In the genomic region with DNA sequence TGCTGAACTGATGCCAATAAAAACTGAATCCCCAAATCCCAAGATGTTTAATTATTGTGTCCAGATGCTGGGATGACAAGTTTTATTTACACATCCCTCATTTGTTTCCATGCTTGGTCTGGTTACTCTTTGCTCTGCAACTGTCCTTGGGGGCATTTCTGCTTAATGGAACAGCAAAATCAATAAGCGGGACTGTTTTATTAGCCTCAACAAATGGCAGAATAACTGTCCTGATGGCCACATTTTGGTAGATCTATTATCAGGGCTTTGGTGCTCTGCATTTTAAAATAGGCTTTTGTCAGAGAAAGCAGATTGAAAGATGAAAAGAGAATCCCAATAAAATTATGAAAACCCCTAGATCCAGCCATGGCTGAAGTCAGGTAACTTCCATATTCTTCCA, we compare ENCODE assay signal across 23 cellular contexts.
"Had no signal": no experiment of that assay in that cellular context is flagged by ENCODE, and none has a peak within 500 bp of the region (broad histone marks: within the 10 kb centered on the region; RNA-seq: fewer than 3 reads in every experiment).

No MANE protein-coding gene starts in this region.

- ATAC-seq: activated T-helper 17 cell treated with anti-CD3 and anti-CD28 coated beads, Interleukin-2, amount 50 U/mL, for 72 hours; T-helper 17 cell; WTC11 had no signal

- H3K27me3 ChIP-seq: brain microvascular endothelial cell, cardiac muscle cell, MG63, Peyer's patch, SJCRH30 had no signal

- H3K4me3 ChIP-seq: cardiac muscle cell, MG63, Peyer's patch, SJCRH30 had no signal

- DNase-seq: activated CD4-positive, alpha-beta T cell treated with anti-CD3 and anti-CD28 coated beads for 48 hours; activated CD4-positive, alpha-beta T cell treated with anti-CD3 and anti-CD28 coated beads, Interleukin-2, amount 50 U/mL, for 4 hours; activated CD4-positive, CD25-positive, alpha-beta regulatory T cell treated with anti-CD3 and anti-CD28 coated beads, Interleukin-2, amount 50 U/mL, for 72 hours; activated CD8-positive, alpha-beta memory T cell treated with anti-CD3 and anti-CD28 coated beads for 24 hours; activated gamma-delta T cell treated with Interleukin-2 at 50 U/mL for 16 hours; activated naive CD4-positive, alpha-beta T cell treated with anti-CD3 and anti-CD28 coated beads, Interleukin-2, amount 10 ng/mL, durations not matched to agents 7 days and 5 days; activated naive CD8-positive, alpha-beta T cell treated with anti-CD3 and anti-CD28 coated beads for 36 hours; activated T-cell treated with anti-CD3 and anti-CD28 coated beads, Interleukin-2, amount 50 U/mL, for 48 hours; brain microvascular endothelial cell; MG63; NCI-H1105 treated with DMSO at 0.1 percent for 48 hours; NCI-H1436 treated with DMSO at 0.1 percent for 48 hours; NCI-H2029; NCI-H2107; Peyer's patch; Right ventricle myocardium superior; SJCRH30; T-helper 17 cell; T-helper 9 cell had no signal

- H3K4me1 Mint-ChIP-seq: activated naive CD4-positive, alpha-beta T cell treated with anti-CD3 and anti-CD28 coated beads, Interleukin-2, amount 10 ng/mL, durations not matched to agents 7 days and 5 days; activated naive CD8-positive, alpha-beta T cell treated with anti-CD3 and anti-CD28 coated beads for 36 hours; activated T-helper 17 cell treated with anti-CD3 and anti-CD28 coated beads, Interleukin-2, amount 50 U/mL, for 72 hours; T-helper 17 cell; WTC11 had no signal

- H3K9me3 ChIP-seq: MG63, Peyer's patch, SJCRH30 had no signal

- H3K27ac Mint-ChIP-seq: activated naive CD4-positive, alpha-beta T cell treated with anti-CD3 and anti-CD28 coated beads, Interleukin-2, amount 10 ng/mL, durations not matched to agents 7 days and 5 days; activated naive CD8-positive, alpha-beta T cell treated with anti-CD3 and anti-CD28 coated beads for 36 hours; activated T-helper 17 cell treated with anti-CD3 and anti-CD28 coated beads, Interleukin-2, amount 50 U/mL, for 72 hours; T-helper 17 cell; WTC11 had no signal

- H3K36me3 Mint-ChIP-seq: activated naive CD4-positive, alpha-beta T cell treated with anti-CD3 and anti-CD28 coated beads, Interleukin-2, amount 10 ng/mL, durations not matched to agents 7 days and 5 days; activated naive CD8-positive, alpha-beta T cell treated with anti-CD3 and anti-CD28 coated beads for 36 hours; WTC11 had no signal

- H3K4me1 ChIP-seq: Peyer's patch, SJCRH30 had no signal

- H3K36me3 ChIP-seq: brain microvascular endothelial cell, cardiac muscle cell, MG63, Peyer's patch, SJCRH30 had no signal

- H3K27ac ChIP-seq: brain microvascular endothelial cell, cardiac muscle cell, Peyer's patch, RWPE1, SJCRH30 had no signal

- H3K27me3 Mint-ChIP-seq: activated naive CD4-positive, alpha-beta T cell treated with anti-CD3 and anti-CD28 coated beads, Interleukin-2, amount 10 ng/mL, durations not matched to agents 7 days and 5 days; activated naive CD8-positive, alpha-beta T cell treated with anti-CD3 and anti-CD28 coated beads for 36 hours; activated T-helper 17 cell treated with anti-CD3 and anti-CD28 coated beads, Interleukin-2, amount 50 U/mL, for 72 hours; T-helper 17 cell had no signal

- H3K4me3 Mint-ChIP-seq: activated naive CD4-positive, alpha-beta T cell treated with anti-CD3 and anti-CD28 coated beads, Interleukin-2, amount 10 ng/mL, durations not matched to agents 7 days and 5 days; activated naive CD8-positive, alpha-beta T cell treated with anti-CD3 and anti-CD28 coated beads for 36 hours; activated T-helper 17 cell treated with anti-CD3 and anti-CD28 coated beads, Interleukin-2, amount 50 U/mL, for 72 hours; T-helper 17 cell; WTC11 had no signal

- H3K9me3 Mint-ChIP-seq: activated naive CD4-positive, alpha-beta T cell treated with anti-CD3 and anti-CD28 coated beads, Interleukin-2, amount 10 ng/mL, durations not matched to agents 7 days and 5 days; activated naive CD8-positive, alpha-beta T cell treated with anti-CD3 and anti-CD28 coated beads for 36 hours; activated T-helper 17 cell treated with anti-CD3 and anti-CD28 coated beads, Interleukin-2, amount 50 U/mL, for 72 hours; WTC11 had no signal
